In genomic region chr1:62175568-62176179, GRCh38 we compare ENCODE assay signal across 9 cellular contexts. TPM values are rescaled to one million over a fixed set of nuclear protein-coding genes. Genes with fewer than 3 reads are reported as not detected.
DNase-seq lines count a peak whose midpoint lies in the region; ATAC-seq and TF ChIP-seq lines count a peak whose summit lies in the region.
"Had no signal": no experiment of that assay in that cellular context is flagged by ENCODE, and none has a peak within 500 bp of the region (broad histone marks: within the 10 kb centered on the region; RNA-seq: fewer than 3 reads in every experiment).

No MANE protein-coding gene starts in this region.

- DNase-seq in COLO668 (lab: John Stamatoyannopoulos, UW; ENCODE audit: unreplicated experiment) (peak; percentile 61), NCI-H2171 treated with DMSO at 0.1 percent for 48 hours (lab: John Stamatoyannopoulos, UW) (peak; percentile 85), fibroblast of the conjunctiva (ENCODE audit: low read depth) (peak; percentile 37), progenitor cell of endocrine pancreas (ENCODE audit: low spot score, unreplicated experiment) (no peak), GF-D8 (lab: John Stamatoyannopoulos, UW) (no peak)
- DNase-seq in activated CD4-positive, alpha-beta memory T cell treated with anti-CD3 and anti-CD28 coated beads for 36 hours, result peak; percentile 33

- POLR2A ChIA-PET in activated CD4-positive, alpha-beta memory T cell treated with anti-CD3 and anti-CD28 coated beads for 36 hours (lab: Charles Lee), result no interaction called here

- no peak overlapping the region for H3K4me3 Mint-ChIP-seq in activated CD4-positive, alpha-beta memory T cell treated with anti-CD3 and anti-CD28 coated beads for 36 hours
- H3K4me3 Mint-ChIP-seq in progenitor cell of endocrine pancreas (ENCODE audit: low read depth), result no peak overlapping the region

- CTCF ChIA-PET in activated CD4-positive, alpha-beta memory T cell treated with anti-CD3 and anti-CD28 coated beads for 36 hours (lab: Charles Lee), result interaction anchor here (0.6 to 3.7 kb wide), 22 partner anchors 9 to 570 kb away, joined by 3 to 69 read pairs (median 4); no protein-coding TSS in a partner anchor

- no peaks in the 10 kb centered on the region for H3K9me3 Mint-ChIP-seq in activated CD4-positive, alpha-beta memory T cell treated with anti-CD3 and anti-CD28 coated beads for 36 hours
- no peaks in the 10 kb centered on the region for H3K9me3 Mint-ChIP-seq in progenitor cell of endocrine pancreas (ENCODE audit: low read depth)

- peak; percentile 84 for TF ChIP-seq CTCF in progenitor cell of endocrine pancreas (IDR thresholded peaks at IDR 0.05; ENCODE audit: unreplicated experiment)

- intact Hi-C loops in activated CD4-positive, alpha-beta memory T cell treated with anti-CD3 and anti-CD28 coated beads for 36 hours (cut with micrococcal nuclease), result loop anchor here (1.0 to 5.0 kb wide), 3 partner anchors 217 to 571 kb away; no protein-coding TSS in a partner anchor

- peak; percentile 69 for ATAC-seq in GM19395 (IDR thresholded peaks at IDR 0.05; ENCODE audit: unreplicated experiment)
- no peak for ATAC-seq in HG03442 (IDR thresholded peaks at IDR 0.05; ENCODE audit: unreplicated experiment)

- no peaks in the 10 kb centered on the region for H3K36me3 Mint-ChIP-seq in activated CD4-positive, alpha-beta memory T cell treated with anti-CD3 and anti-CD28 coated beads for 36 hours
- no peaks in the 10 kb centered on the region for H3K36me3 Mint-ChIP-seq in progenitor cell of endocrine pancreas (ENCODE audit: insufficient read depth)

- no peaks in the 10 kb centered on the region for H3K27me3 Mint-ChIP-seq in activated CD4-positive, alpha-beta memory T cell treated with anti-CD3 and anti-CD28 coated beads for 36 hours
- no peaks in the 10 kb centered on the region for H3K27me3 Mint-ChIP-seq in progenitor cell of endocrine pancreas

- no peak overlapping the region for H3K27ac Mint-ChIP-seq in activated CD4-positive, alpha-beta memory T cell treated with anti-CD3 and anti-CD28 coated beads for 36 hours
- no peak overlapping the region for H3K27ac Mint-ChIP-seq in progenitor cell of endocrine pancreas

- H3K4me1 Mint-ChIP-seq in activated CD4-positive, alpha-beta memory T cell treated with anti-CD3 and anti-CD28 coated beads for 36 hours (ENCODE audit: low read depth), result no peaks in the 10 kb centered on the region
- H3K4me1 Mint-ChIP-seq in progenitor cell of endocrine pancreas (ENCODE audit: low read depth), result peaks cover 22% of the 10 kb centered on the region

RNA-seq across cellular contexts. Expression of gene L1TD1, which starts 19.0 kb away (rescaled TPM):
- total RNA-seq in activated CD4-positive, alpha-beta memory T cell treated with anti-CD3 and anti-CD28 coated beads for 36 hours, result not detected
- total RNA-seq in progenitor cell of endocrine pancreas, result 2.7 and 3.4 TPM in 2 replicates
- total RNA-seq: T-helper 2 cell treated with Interferon-gamma antibody and Interleukin-4, amounts not matched to agents 100 ng/mL and 5 ng/mL, for 36 hours had no signal

Comparison
In these comparisons a context has a peak if more than half of its experiments do, and no peak if none do; other contexts are left out.
1. DNase-seq: peak in COLO668 (single experiment), NCI-H2171 treated with DMSO at 0.1 percent for 48 hours (single experiment), activated CD4-positive, alpha-beta memory T cell treated with anti-CD3 and anti-CD28 coated beads for 36 hours (single experiment) and fibroblast of the conjunctiva (single experiment); none in progenitor cell of endocrine pancreas (single experiment) and GF-D8 (single experiment).